In the genomic region with DNA sequence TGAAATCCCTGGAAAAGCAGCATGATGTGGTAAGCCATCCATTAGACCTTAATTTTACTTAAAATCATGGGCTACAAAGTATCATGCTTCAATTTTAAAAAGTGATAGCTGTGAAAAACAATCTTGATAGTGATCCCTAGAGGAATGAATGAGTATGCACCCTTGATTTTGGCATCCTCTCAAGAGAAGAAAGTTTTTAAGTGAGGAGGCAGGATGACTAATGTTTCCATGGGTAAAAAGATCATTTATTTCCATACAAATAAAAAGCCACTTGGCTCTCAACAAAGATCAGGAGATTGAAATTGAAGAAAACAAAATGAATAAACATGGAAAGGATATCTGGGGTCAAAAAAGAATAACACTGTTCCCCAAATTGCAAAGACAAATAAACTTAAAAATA, we compare ENCODE assay signal across 23 cellular contexts.
A peak's percentile ranks its signal among the peaks of the same experiment; 100 is the strongest.
DNase-seq lines count a peak whose midpoint lies in the region; ATAC-seq, FAIRE-seq and TF ChIP-seq lines count a peak whose summit lies in the region.
"Had no signal": no experiment of that assay in that cellular context is flagged by ENCODE, and none has a peak within 500 bp of the region (broad histone marks: within the 10 kb centered on the region; RNA-seq: fewer than 3 reads in every experiment).

No MANE protein-coding gene starts in this region.

- no peak overlapping the region for H3K4me3 ChIP-seq in SK-N-SH (ENCODE audit: low read depth in 2 of 2, low read length in 1 of 2)

- H3K4me2 ChIP-seq in SK-N-SH, result no peak overlapping the region

- H3K4me1 Mint-ChIP-seq in nephron, result peaks cover 23% of the 10 kb centered on the region
- H3K4me1 Mint-ChIP-seq in T-helper 17 cell, result no peaks in the 10 kb centered on the region
- H3K4me1 Mint-ChIP-seq: CD8-positive, alpha-beta memory T cell; IgD-negative memory B cell had no signal

- no peak for TF ChIP-seq EP300 in SK-N-SH (IDR thresholded peaks at IDR 0.05; ENCODE audit: borderline replicate concordance in 1 of 2, low read depth in 1 of 2, low read length in 1 of 2)

- no peaks in the 10 kb centered on the region for H3K4me1 ChIP-seq in SK-N-SH (ENCODE audit: control insufficient read depth in 1 of 2, insufficient read depth in 2 of 2, low read depth in 1 of 2, low read length in 1 of 2)

- peak overlapping the region; percentile 12 to 62 (median 60) for H3K27ac Mint-ChIP-seq in nephron
- no peak overlapping the region for H3K27ac Mint-ChIP-seq in T-helper 17 cell
- H3K27ac Mint-ChIP-seq: CD8-positive, alpha-beta memory T cell; IgD-negative memory B cell had no signal

- H3K9me3 ChIP-seq in SK-N-SH (no peaks in the 10 kb centered on the region), T-helper 17 cell (ENCODE audit: control insufficient read depth, low read length, poor library complexity, severe bottlenecking) (no peaks in the 10 kb centered on the region)

- peak; percentile 29 for FAIRE-seq in endometrium (lab: Jason Lieb, UNC)
- FAIRE-seq: GM19239 had no signal

- H3K9me3 Mint-ChIP-seq in nephron, result peaks cover 12% of the 10 kb centered on the region

- TF ChIP-seq CTCF in SK-N-SH (IDR thresholded peaks at IDR 0.05), result no peak
- TF ChIP-seq CTCF in nephron (IDR thresholded peaks at IDR 0.05; ENCODE audit: unreplicated experiment in 3 of 3), result no peak

- no peak overlapping the region for H3K27ac ChIP-seq in SK-N-SH (ENCODE audit: low read depth in 2 of 2, low read length in 1 of 2)

- no peaks in the 10 kb centered on the region for H3F3A ChIP-seq in SK-N-SH (replicated peaks; ENCODE audit: insufficient read depth)

- no peak for DNase-seq in SK-N-SH
- DNase-seq in GF-D8 (lab: John Stamatoyannopoulos, UW), result no peak
- DNase-seq in T-helper 17 cell, result no peak
- DNase-seq: AML-193; C1 segment of cervical spinal cord; CD8-positive, alpha-beta memory T cell; DMS53; GDM1; MV-4-11; NCI-H1105 treated with DMSO at 0.1 percent for 48 hours; NCI-H1694; NCI-H2081 treated with DMSO at 0.1 percent for 48 hours; NCI-H2227 treated with DMSO at 0.1 percent for 48 hours; NCI-H510A treated with DMSO at 0.1 percent for 48 hours; NCI-H774; NK-92 treated with Interleukin-12 subunit alpha and Interleukin-12 subunit beta, amount 100 ng/mL, for 24 hours; SIG-M5 had no signal

- H3K27me3 Mint-ChIP-seq in nephron (ENCODE audit: low read depth) (no peaks in the 10 kb centered on the region), T-helper 17 cell (no peaks in the 10 kb centered on the region)
- H3K27me3 Mint-ChIP-seq: CD8-positive, alpha-beta memory T cell had no signal

- no peak overlapping the region for H3K9ac ChIP-seq in SK-N-SH

- H3K79me2 ChIP-seq in SK-N-SH (ENCODE audit: insufficient read depth), result no peaks in the 10 kb centered on the region

- H3K36me3 Mint-ChIP-seq in nephron (ENCODE audit: low read depth) (peaks cover 9% of the 10 kb centered on the region), T-helper 17 cell (ENCODE audit: low read depth) (no peaks in the 10 kb centered on the region)

- no peak overlapping the region for H2AFZ ChIP-seq in SK-N-SH (ENCODE audit: low read depth)

- CTCF ChIA-PET in SK-N-SH (lab: Yijun Ruan, JAX), result no interaction called here

- H3K4me3 Mint-ChIP-seq in nephron (no peak overlapping the region), T-helper 17 cell (no peak overlapping the region)
- H3K4me3 Mint-ChIP-seq: CD8-positive, alpha-beta memory T cell; IgD-negative memory B cell had no signal

- TF ChIP-seq RAD21 in SK-N-SH (IDR thresholded peaks at IDR 0.05; ENCODE audit: low read length), result no peak

- no peak for ATAC-seq in SK-N-SH treated with all-trans-retinoic acid at 6 μM for 48 hours
- no peak for ATAC-seq in T-helper 17 cell
- no peak for ATAC-seq in GM18498 (IDR thresholded peaks at IDR 0.05; ENCODE audit: unreplicated experiment)

- no peaks in the 10 kb centered on the region for H3K9me2 ChIP-seq in SK-N-SH

- H4K20me1 ChIP-seq in SK-N-SH (ENCODE audit: insufficient read depth), result no peaks in the 10 kb centered on the region

- POLR2A ChIA-PET in SK-N-SH (lab: Yijun Ruan, JAX), result no interaction called here

- H3K27me3 ChIP-seq in SK-N-SH (ENCODE audit: insufficient read depth), result no peaks in the 10 kb centered on the region

- H3K36me3 ChIP-seq in SK-N-SH (replicated peaks in 1 of 2; ENCODE audit: control insufficient read depth in 1 of 2, insufficient read depth in 2 of 2, low read length in 1 of 2), result no peaks in the 10 kb centered on the region

TF ChIP-seq in SK-N-SH treated with all-trans-retinoic acid at 6 μM for 48 hours, 23 proteins besides CTCF, POLR2A, EP300 and RAD21 (continues in another document):
- no peak for TF ChIP-seq ESRRG (CRISPR knock-in tag; IDR thresholded peaks at IDR 0.05)
- no peak for TF ChIP-seq TSHZ2 (CRISPR knock-in tag; IDR thresholded peaks at IDR 0.05)
- TF ChIP-seq ISL1 (CRISPR knock-in tag; IDR thresholded peaks at IDR 0.05), result peak; percentile 51; the same call in 1 of the 2 replicates
- TF ChIP-seq, protein P1, sequence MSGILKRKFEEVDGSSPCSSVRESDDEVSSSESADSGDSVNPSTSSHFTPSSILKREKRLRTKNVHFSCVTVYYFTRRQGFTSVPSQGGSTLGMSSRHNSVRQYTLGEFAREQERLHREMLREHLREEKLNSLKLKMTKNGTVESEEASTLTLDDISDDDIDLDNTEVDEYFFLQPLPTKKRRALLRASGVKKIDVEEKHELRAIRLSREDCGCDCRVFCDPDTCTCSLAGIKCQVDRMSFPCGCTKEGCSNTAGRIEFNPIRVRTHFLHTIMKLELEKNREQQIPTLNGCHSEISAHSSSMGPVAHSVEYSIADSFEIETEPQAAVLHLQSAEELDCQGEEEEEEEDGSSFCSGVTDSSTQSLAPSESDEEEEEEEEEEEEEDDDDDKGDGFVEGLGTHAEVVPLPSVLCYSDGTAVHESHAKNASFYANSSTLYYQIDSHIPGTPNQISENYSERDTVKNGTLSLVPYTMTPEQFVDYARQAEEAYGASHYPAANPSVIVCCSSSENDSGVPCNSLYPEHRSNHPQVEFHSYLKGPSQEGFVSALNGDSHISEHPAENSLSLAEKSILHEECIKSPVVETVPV (CRISPR knock-in tag; IDR thresholded peaks at IDR 0.05), result no peak

TF ChIP-seq in SK-N-SH, 30 proteins besides CTCF, POLR2A, EP300 and RAD21:
- TF ChIP-seq FOSL2 (IDR thresholded peaks at IDR 0.05; ENCODE audit: borderline replicate concordance, low read depth) (no peak), EZH2phosphoT487 (IDR thresholded peaks at IDR 0.05; ENCODE audit: borderline replicate concordance, low read depth) (no peak), SMC3 (IDR thresholded peaks at IDR 0.05; ENCODE audit: low read depth, low read length) (no peak), JUND (IDR thresholded peaks at IDR 0.05) (no peak), CHD2 (IDR thresholded peaks at IDR 0.05; ENCODE audit: low read length, partially characterized antibody) (no peak)
